Comparison of ENCODE assay signal across 15 cellular contexts in genomic region chr14:76186318-76187027, GRCh38. TPM values are rescaled to one million over a fixed set of nuclear protein-coding genes. Genes with fewer than 3 reads are reported as not detected.
DNase-seq lines count a peak whose midpoint lies in the region; ATAC-seq and TF ChIP-seq lines count a peak whose summit lies in the region.
"Had no signal": no experiment of that assay in that cellular context is flagged by ENCODE, and none has a peak within 500 bp of the region (broad histone marks: within the 10 kb centered on the region; RNA-seq: fewer than 3 reads in every experiment).

No MANE protein-coding gene starts in this region.

- no peak overlapping the region for H3K23ac ChIP-seq in mesendoderm (ENCODE audit: low read length)

- H3K18ac ChIP-seq in mesendoderm (ENCODE audit: low read length), result peak overlapping the region; percentile 39

- H3K27me3 ChIP-seq in mesendoderm (ENCODE audit: insufficient read depth, low read length, poor library complexity) (no peaks in the 10 kb centered on the region), esophagus muscularis mucosa (no peaks in the 10 kb centered on the region), body of pancreas (no peaks in the 10 kb centered on the region)
- H3K27me3 ChIP-seq: uterus had no signal

- no peak overlapping the region for H3K56ac ChIP-seq in mesendoderm (ENCODE audit: low read length)

- no peak overlapping the region for H3K4me2 ChIP-seq in mesendoderm (ENCODE audit: low read length)

- no peak overlapping the region for H2AK5ac ChIP-seq in mesendoderm (ENCODE audit: low read length)

- TF ChIP-seq POLR2A in esophagus muscularis mucosa (IDR thresholded peaks at IDR 0.05; ENCODE audit: low read depth) (no peak), body of pancreas (IDR thresholded peaks at IDR 0.05) (no peak)

- TF ChIP-seq CTCF in esophagus muscularis mucosa (IDR thresholded peaks at IDR 0.05), result no peak
- no peak for TF ChIP-seq CTCF in body of pancreas (IDR thresholded peaks at IDR 0.05)

- H3K4ac ChIP-seq in mesendoderm (ENCODE audit: low read depth, low read length), result no peak overlapping the region

- H3K4me3 ChIP-seq in mesendoderm (ENCODE audit: low read length) (no peak overlapping the region), esophagus muscularis mucosa (no peak overlapping the region), body of pancreas (no peak overlapping the region)
- H3K4me3 ChIP-seq: GM23248, uterus had no signal

- no peaks in the 10 kb centered on the region for H3K4me1 ChIP-seq in mesendoderm (ENCODE audit: control insufficient read depth, low read depth, low read length)
- no peaks in the 10 kb centered on the region for H3K4me1 ChIP-seq in esophagus muscularis mucosa
- H3K4me1 ChIP-seq in body of pancreas, result no peaks in the 10 kb centered on the region
- H3K4me1 ChIP-seq: uterus had no signal

- WGBS in mesendoderm (ENCODE audit: extremely low coverage, insufficient coverage, low lambda C conversion rate), result no CpG with 5 or more reads among the region's 4 CpGs
- WGBS in esophagus muscularis mucosa, result 82% methylated on average over 4 of the region's 4 CpGs
- WGBS in body of pancreas, 2 donors, result 67 to 68% methylated on average over 4 of the region's 4 CpGs

- peaks cover 9% of the 10 kb centered on the region for H3K79me1 ChIP-seq in mesendoderm (ENCODE audit: low read length)

- no peak for TF ChIP-seq EP300 in esophagus muscularis mucosa (IDR thresholded peaks at IDR 0.05)

- H3K36me3 ChIP-seq in mesendoderm (ENCODE audit: control insufficient read depth, insufficient read depth, low read length) (no peaks in the 10 kb centered on the region), esophagus muscularis mucosa (peaks cover 24 to 69% (median 40%) of the 10 kb centered on the region in 4 donors), body of pancreas (replicated peaks in 1 of 2; ENCODE audit: insufficient read depth in 1 of 2, low read depth in 2 of 2) (peaks cover 0 to 5% of the 10 kb centered on the region in 2 donors)
- H3K36me3 ChIP-seq: uterus had no signal

- peak; percentile 80 for ATAC-seq in GM21367 (IDR thresholded peaks at IDR 0.05; ENCODE audit: unreplicated experiment)
- peak; percentile 73 for ATAC-seq in HG03520 (IDR thresholded peaks at IDR 0.05; ENCODE audit: unreplicated experiment)
- no peak for ATAC-seq in body of pancreas
- no peak for ATAC-seq in HG03039 (IDR thresholded peaks at IDR 0.05; ENCODE audit: unreplicated experiment)
- ATAC-seq: stimulated activated memory B cell treated with anti-CD40 and anti-IgM and Interleukin-4, amounts not matched to agents 10 μg/mL and 1 μg/mL and 100 μg/mL, for 72 hours had no signal

- no peak overlapping the region for H4K5ac ChIP-seq in mesendoderm (ENCODE audit: low read length)

- H2BK5ac ChIP-seq in mesendoderm (ENCODE audit: low read length), result no peak overlapping the region

- no peak overlapping the region for H3K9ac ChIP-seq in mesendoderm (ENCODE audit: low read length)
- H3K9ac ChIP-seq: GM23248 had no signal

- intact Hi-C loops in esophagus muscularis mucosa (cut with DNase I), result no loop called here
- intact Hi-C loops in body of pancreas (cut with DNase I), result no loop called here

- H3K9me3 ChIP-seq in esophagus muscularis mucosa (no peaks in the 10 kb centered on the region), body of pancreas (no peaks in the 10 kb centered on the region)
- H3K9me3 ChIP-seq: uterus had no signal

- no peak overlapping the region for H2BK15ac ChIP-seq in mesendoderm (replicated peaks; ENCODE audit: low read depth)

- H3K79me2 ChIP-seq in mesendoderm (ENCODE audit: control insufficient read depth, insufficient read depth, low read length), result peaks cover 3% of the 10 kb centered on the region

- DNase-seq in NCI-H526 (lab: John Stamatoyannopoulos, UW) (peak; percentile 23 to 43), NCI-H526 treated with DMSO at 0.1 percent for 48 hours (lab: John Stamatoyannopoulos, UW) (no peak), mesendoderm (peak; percentile 19), esophagus muscularis mucosa (ENCODE audit: extremely low spot score) (no peak), body of pancreas (no peak)
- DNase-seq: activated naive CD8-positive, alpha-beta T cell treated with anti-CD3 and anti-CD28 coated beads for 36 hours; GM23248; KG1; NCI-H446; posterior cingulate gyrus; uterus had no signal

- no peak overlapping the region for H3K27ac ChIP-seq in mesendoderm (ENCODE audit: low read depth, low read length)
- no peak overlapping the region for H3K27ac ChIP-seq in esophagus muscularis mucosa (replicated peaks in 1 of 4)
- no peak overlapping the region for H3K27ac ChIP-seq in body of pancreas
- H3K27ac ChIP-seq: GM23248, uterus had no signal

- no peak overlapping the region for H2BK120ac ChIP-seq in mesendoderm (ENCODE audit: low read depth, low read length)

- H4K8ac ChIP-seq in mesendoderm (ENCODE audit: low read depth, low read length), result no peak overlapping the region

RNA-seq across cellular contexts. Expression of gene GPATCH2L, which starts 34.8 kb away (rescaled TPM):
- polyA plus RNA-seq in mesendoderm (2013, experiment 1 of 2), result 16.9 TPM
- polyA plus RNA-seq in mesendoderm (2013, experiment 2 of 2), result 17.6 TPM
- 10 to 100 TPM; 42.4 to 59.1 (median 48.3) TPM for total RNA-seq in esophagus muscularis mucosa
- 10 to 100 TPM; 23.4 to 61.7 TPM for total RNA-seq in body of pancreas

Comparison
In these comparisons a context has a peak if more than half of its experiments do, and no peak if none do; other contexts are left out.
1. DNase-seq: peak in NCI-H526 (2 of 2) and mesendoderm (single experiment); none in NCI-H526 treated with DMSO at 0.1 percent for 48 hours (single experiment), esophagus muscularis mucosa (single experiment) and body of pancreas (0 of 4).
2. ATAC-seq: peak in GM21367 (single experiment) and HG03520 (single experiment); none in body of pancreas (single experiment) and HG03039 (single experiment).